In the genomic region with DNA sequence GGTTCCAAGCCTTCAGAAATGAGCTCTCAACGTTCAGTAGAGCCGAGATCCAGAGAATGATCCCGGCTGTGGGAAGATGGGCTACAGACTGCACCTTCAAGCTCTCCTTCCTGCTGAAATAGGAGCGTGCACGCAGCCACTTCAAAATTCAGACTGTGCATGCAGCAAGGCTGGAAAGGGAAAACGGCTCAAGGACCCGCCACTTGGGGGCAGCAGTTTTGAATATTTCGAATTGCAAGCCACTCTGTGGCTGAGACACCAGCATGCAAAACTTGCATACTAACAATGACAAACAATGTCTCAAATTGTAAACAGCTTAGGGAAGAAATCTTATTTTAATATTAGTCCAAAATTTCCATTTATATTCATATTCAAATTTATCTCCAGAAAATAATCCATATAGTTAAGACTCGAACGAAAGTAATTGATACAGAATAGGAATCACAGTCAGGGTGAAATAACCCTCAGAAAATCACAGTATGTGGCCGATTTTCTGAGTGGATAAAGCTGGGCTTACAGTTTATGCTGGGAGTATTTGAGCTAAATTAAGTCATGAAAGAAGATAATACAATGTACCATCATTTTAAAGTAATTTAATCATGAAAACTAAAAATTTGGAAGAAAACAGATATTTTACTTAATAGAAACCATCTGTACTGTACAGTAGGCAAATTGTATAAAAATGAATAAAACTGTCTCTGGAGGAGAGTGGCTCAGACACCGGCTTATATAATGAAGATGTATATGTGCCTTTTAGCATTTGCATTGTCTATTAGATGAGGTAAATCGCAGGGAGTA, we compare ENCODE assay signal across 9 cellular contexts.
DNase-seq lines count a peak whose midpoint lies in the region; ATAC-seq, FAIRE-seq and TF ChIP-seq lines count a peak whose summit lies in the region.
"Had no signal": no experiment of that assay in that cellular context is flagged by ENCODE, and none has a peak within 500 bp of the region (broad histone marks: within the 10 kb centered on the region; RNA-seq: fewer than 3 reads in every experiment).

No MANE protein-coding gene starts in this region.

- no peak overlapping the region for H2AFZ ChIP-seq in Karpas-422 (ENCODE audit: low read length)

- WGBS in A549 (ENCODE audit: missing lambda C conversion rate) = 20% methylated on average over 13 of the region's 13 CpGs

- no peaks in the 10 kb centered on the region for H4K20me1 ChIP-seq in Karpas-422 (ENCODE audit: insufficient read depth, low read depth, low read length)

- H3K9me3 Mint-ChIP-seq in T-cell = no peaks in the 10 kb centered on the region
- H3K9me3 Mint-ChIP-seq: memory B cell had no signal

- TF ChIP-seq CTCF in A549 (IDR thresholded peaks at IDR 0.05) = peak; percentile 68
- TF ChIP-seq CTCF in GM12864 (IDR thresholded peaks at IDR 0.05; ENCODE audit: low read depth, low read length, missing control alignments) = peak; percentile 74

- no peak overlapping the region for H3K27ac Mint-ChIP-seq in T-cell
- H3K27ac Mint-ChIP-seq: memory B cell had no signal

- H3K4me1 ChIP-seq in A549 (no peaks in the 10 kb centered on the region), Karpas-422 (ENCODE audit: low read length) (no peaks in the 10 kb centered on the region)

- peaks cover 34 to 59% of the 10 kb centered on the region in 2 donors for H3K27me3 Mint-ChIP-seq in T-cell

- no peak for FAIRE-seq in A549 (lab: Jason Lieb, UNC)

- H3K36me3 ChIP-seq in Karpas-422 (ENCODE audit: insufficient read depth, low read length) = no peaks in the 10 kb centered on the region

- H3K9me2 ChIP-seq in Karpas-422 (replicated peaks; ENCODE audit: insufficient read depth, low read length) = no peaks in the 10 kb centered on the region

- CTCF ChIA-PET in A549 (lab: Yijun Ruan, JAX) = interaction anchor here (0.8 to 2.6 kb wide), 14 partner anchors 8 to 1708 kb away, joined by 3 to 13 read pairs (median 5); no protein-coding TSS in a partner anchor
- CTCF ChIA-PET in T-cell (lab: Charles Lee) = interaction anchor here in 1 of 2 donors (0.7 to 1.0 kb wide), 2 partner anchors 9 to 50 kb away, joined by 3 to 5 read pairs; no protein-coding TSS in a partner anchor

- H3K9me3 ChIP-seq in A549 (no peaks in the 10 kb centered on the region), Karpas-422 (ENCODE audit: low read length) (no peaks in the 10 kb centered on the region)

- no peaks in the 10 kb centered on the region for H3K79me2 ChIP-seq in Karpas-422 (ENCODE audit: low read length)

- ATAC-seq in A549 (peak; percentile 86 to 92), T-cell (replicated peaks in 1 of 4) (no peak)

- no peak overlapping the region for H3K27ac ChIP-seq in A549
- no peak overlapping the region for H3K27ac ChIP-seq in Karpas-422 (ENCODE audit: low read length)

- no peak for TF ChIP-seq POLR2A in A549 (IDR thresholded peaks at IDR 0.05; ENCODE audit: low read length)

- in situ Hi-C loops in T47D (cut with HindIII; ENCODE audit: low pct_unique_long_range_greater_than_20kb, low sequenced_read_pairs) = no loop called here

- POLR2A ChIA-PET in A549 (lab: Yijun Ruan, JAX) = no interaction called here
- POLR2A ChIA-PET in T-cell (lab: Charles Lee) = no interaction called here

- no peak for TF ChIP-seq EP300 in A549 (IDR thresholded peaks at IDR 0.05)

- H3K4me3 Mint-ChIP-seq in T-cell = no peak overlapping the region
- H3K4me3 Mint-ChIP-seq: memory B cell had no signal

- H3K36me3 Mint-ChIP-seq in T-cell = no peaks in the 10 kb centered on the region
- H3K36me3 Mint-ChIP-seq: memory B cell had no signal

- DNase-seq in A549 (ENCODE audit: low read depth in 1 of 2, low spot score in 1 of 2) (peak; percentile 33 to 64), GM12864 (ENCODE audit: low read depth) (no peak), Karpas-422 (peak; percentile 81), T-cell (peak in 28 of 34 experiments; percentile 2 to 46 (median 26)), T47D (ENCODE audit: low read depth in 1 of 2, low spot score in 1 of 2) (peak; percentile 23 to 66), kidney tubule cell (ENCODE audit: low spot score) (peak; percentile 59), GF-D8 (lab: John Stamatoyannopoulos, UW) (no peak)
- DNase-seq in stimulated activated CD4-positive, alpha-beta T cell treated with anti-CD3 and anti-CD28 coated beads, TNF-alpha, amount 100 ng/mL, for 24 hours (ENCODE audit: low read depth in 3 of 3) = peak in 2 of 3 experiments; percentile 8 to 46

- no peak overlapping the region for H3K4me2 ChIP-seq in A549
- H3K4me2 ChIP-seq in Karpas-422 (ENCODE audit: low read depth, low read length, poor library complexity, severe bottlenecking) = no peak overlapping the region

- H3K27me3 ChIP-seq in Karpas-422 (ENCODE audit: low read length) = no peaks in the 10 kb centered on the region

- H3K4me3 ChIP-seq in A549 (no peak overlapping the region), GM12864 (ENCODE audit: low read depth, low read length) (no peak overlapping the region), Karpas-422 (ENCODE audit: low read length) (no peak overlapping the region)

- TF ChIP-seq RAD21 in A549 (conservative IDR thresholded peaks at IDR 0.05 in 1 of 2, IDR thresholded peaks at IDR 0.05 in 1 of 2) = peak; percentile 43 to 56

- peaks cover 0 to 6% (median 0%) of the 10 kb centered on the region in 3 donors for H3K4me1 Mint-ChIP-seq in T-cell
- H3K4me1 Mint-ChIP-seq: memory B cell had no signal

- H3K9ac ChIP-seq in Karpas-422 (ENCODE audit: low read length) = no peak overlapping the region

TF ChIP-seq in A549, 52 proteins besides CTCF, POLR2A, EP300 and RAD21:
- TF ChIP-seq SMC3 (IDR thresholded peaks at IDR 0.05) (peak; percentile 57), CHD4 (IDR thresholded peaks at IDR 0.05; ENCODE audit: borderline replicate concordance) (no peak)

Comparison
In these comparisons a context has a peak if more than half of its experiments do, and no peak if none do; other contexts are left out.
1. ATAC-seq: peak in A549 (2 of 2); none in T-cell (0 of 4).
2. DNase-seq: peak in A549 (2 of 2), Karpas-422 (single experiment), T-cell (28 of 34), T47D (2 of 2), kidney tubule cell (single experiment) and stimulated activated CD4-positive, alpha-beta T cell treated with anti-CD3 and anti-CD28 coated beads, TNF-alpha, amount 100 ng/mL, for 24 hours (2 of 3); none in GM12864 (single experiment) and GF-D8 (single experiment).